Comparison of ENCODE assay signal across 12 cellular contexts in the genomic region with DNA sequence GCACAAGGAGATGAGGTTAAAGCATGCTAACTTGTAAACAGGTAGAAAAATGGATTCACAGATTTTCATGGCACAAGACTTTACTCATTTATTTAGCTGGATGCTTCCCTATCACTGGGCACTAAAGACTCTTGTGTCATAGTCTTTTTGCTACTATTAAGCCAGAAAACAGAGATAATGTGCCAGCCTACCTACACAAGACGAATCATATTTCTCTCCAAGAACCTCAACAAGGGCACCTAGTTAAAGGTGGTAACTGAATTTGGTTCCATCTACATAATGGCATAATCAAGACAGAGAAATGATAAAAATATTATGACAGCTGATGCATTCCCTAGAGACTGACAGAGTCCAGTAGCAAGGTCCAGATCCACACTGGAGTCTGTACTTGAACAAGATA. TPM values are rescaled to one million over a fixed set of nuclear protein-coding genes. Genes with fewer than 3 reads are reported as not detected.
"Had no signal": no experiment of that assay in that cellular context is flagged by ENCODE, and none has a peak within 500 bp of the region (broad histone marks: within the 10 kb centered on the region; RNA-seq: fewer than 3 reads in every experiment).

No MANE protein-coding gene starts in this region.

- DNase-seq: GM23248, GOT3, H7, H9, HCEC 1CT, HFFc6 had no signal

- H3K9me3 ChIP-seq: HAP-1 had no signal

- H3K9ac ChIP-seq: GM23248 had no signal

- H3K36me3 ChIP-seq: HAP-1 had no signal

- H3K27ac ChIP-seq: GM23248 had no signal

- H2AFZ ChIP-seq: GM23248, GM23338 had no signal

- ATAC-seq: GM23338, HCT116 had no signal

- H3K4me3 ChIP-seq: GM23248, GM23338, HAP-1 had no signal

- H3K4me2 ChIP-seq: GM23338 had no signal

- FAIRE-seq: H1, H54 had no signal

RNA-seq across cellular contexts. Expression of a gene that starts 3.8 kb away (rescaled TPM):
- total RNA-seq: GM23248, GM23338, H1, H4, H7, H9, HFFc6 had no signal
- polyA plus RNA-seq: GM23248, H1 had no signal
